8 cellular contexts compared by ENCODE assay signal in genomic region chr2:73828818-73829570, GRCh38.
DNase-seq lines count a peak whose midpoint lies in the region; ATAC-seq and FAIRE-seq lines count a peak whose summit lies in the region.

TSS of gene STAMBP (plus strand) at chr2:73828961. CDS start at chr2:73830857, 1,896 bp downstream.

- peak within 1 kb of the TSS; percentile 98 to 100 for H3K27ac Mint-ChIP-seq in effector memory CD8-positive, alpha-beta T cell

- peak; percentile 90 for FAIRE-seq in HTR-8/SVneo (lab: Jason Lieb, UNC)

- peak; percentile 84 for ATAC-seq in GM21367 (IDR thresholded peaks at IDR 0.05; ENCODE audit: unreplicated experiment)
- ATAC-seq in effector memory CD8-positive, alpha-beta T cell (replicated peaks) = peak; percentile 79

- peaks cover 34 to 47% of the 10 kb centered on the region in 2 donors for H3K4me1 Mint-ChIP-seq in effector memory CD8-positive, alpha-beta T cell (ENCODE audit: low read depth in 2 of 2)

- H3K4me3 Mint-ChIP-seq in effector memory CD8-positive, alpha-beta T cell = peak within 1 kb of the TSS; percentile 89 to 96

- peaks cover 24% of the 10 kb centered on the region for H3K36me3 Mint-ChIP-seq in effector memory CD8-positive, alpha-beta T cell (ENCODE audit: insufficient read depth)

- H3K27me3 Mint-ChIP-seq in effector memory CD8-positive, alpha-beta T cell = no peaks in the 10 kb centered on the region

- no peaks in the 10 kb centered on the region for H3K9me3 Mint-ChIP-seq in effector memory CD8-positive, alpha-beta T cell

- DNase-seq in COLO829 (ENCODE audit: low spot score) (peak; percentile 97), HTR-8/SVneo (ENCODE audit: insufficient read length, low spot score) (peak; percentile 97), NOMO-1 treated with dmso at 0.1 percent for 144 hours (lab: John Stamatoyannopoulos, UW; ENCODE audit: unreplicated experiment) (peak; percentile 95), medulla oblongata (ENCODE audit: extremely low spot score) (peak; percentile 99)
- peak; percentile 67 to 75 (median 68) for DNase-seq in activated CD8-positive, alpha-beta memory T cell treated with anti-CD3 and anti-CD28 coated beads for 48 hours (ENCODE audit: low read depth in 2 of 3, low spot score in 2 of 3)
- DNase-seq in effector memory CD8-positive, alpha-beta T cell = peak; percentile 83 to 86 (median 84)
- peak; percentile 86 for DNase-seq in stimulated activated CD8-positive, alpha-beta memory T cell treated with anti-CD3 and anti-CD28 coated beads, Interleukin-12 subunit alpha, Interleukin-12 subunit beta, amount 100 ng/mL, for 1 hour (ENCODE audit: low read depth)

Comparison
In these comparisons a context has a peak if more than half of its experiments do, and no peak if none do; other contexts are left out.
1. Peak in every context shown above with its lines: DNase-seq and ATAC-seq.